ENCODE assay signal across 1 cellular context in genomic region chr1:32715901-32716311, GRCh38.
TF ChIP-seq lines count a peak whose summit lies in the region.

No MANE protein-coding gene starts in this region.

TF ChIP-seq in GM23338, 12 proteins besides CTCF, POLR2A, EP300 and RAD21 (continued from another document):
- TF ChIP-seq, protein P1, sequence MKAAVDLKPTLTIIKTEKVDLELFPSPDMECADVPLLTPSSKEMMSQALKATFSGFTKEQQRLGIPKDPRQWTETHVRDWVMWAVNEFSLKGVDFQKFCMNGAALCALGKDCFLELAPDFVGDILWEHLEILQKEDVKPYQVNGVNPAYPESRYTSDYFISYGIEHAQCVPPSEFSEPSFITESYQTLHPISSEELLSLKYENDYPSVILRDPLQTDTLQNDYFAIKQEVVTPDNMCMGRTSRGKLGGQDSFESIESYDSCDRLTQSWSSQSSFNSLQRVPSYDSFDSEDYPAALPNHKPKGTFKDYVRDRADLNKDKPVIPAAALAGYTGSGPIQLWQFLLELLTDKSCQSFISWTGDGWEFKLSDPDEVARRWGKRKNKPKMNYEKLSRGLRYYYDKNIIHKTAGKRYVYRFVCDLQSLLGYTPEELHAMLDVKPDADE (IDR thresholded peaks at IDR 0.05), result no peak
- no peak for TF ChIP-seq ZNF331 (CRISPR knock-in tag; IDR thresholded peaks at IDR 0.05; ENCODE audit: low read depth)
